ENCODE assay signal across 9 cellular contexts in genomic region chr10:124388823-124389612, GRCh38. TPM values are rescaled to one million over a fixed set of nuclear protein-coding genes. Genes with fewer than 3 reads are reported as not detected.
A peak's percentile ranks its signal among the peaks of the same experiment; 100 is the strongest.
DNase-seq lines count a peak whose midpoint lies in the region; ATAC-seq, FAIRE-seq and TF ChIP-seq lines count a peak whose summit lies in the region.
"Had no signal": no experiment of that assay in that cellular context is flagged by ENCODE, and none has a peak within 500 bp of the region (broad histone marks: within the 10 kb centered on the region; RNA-seq: fewer than 3 reads in every experiment).

No MANE protein-coding gene starts in this region.

- TF ChIP-seq CTCF in CD14-positive monocyte (IDR thresholded peaks at IDR 0.05) (peak; percentile 91), endothelial cell of umbilical vein (IDR thresholded peaks at IDR 0.05; ENCODE audit: extremely low read depth in 1 of 2, insufficient read depth in 1 of 2, low read depth in 1 of 2, low read length in 2 of 2) (peak; percentile 89 to 95)

- H4K20me1 ChIP-seq in endothelial cell of umbilical vein (replicated peaks; ENCODE audit: control insufficient read depth, extremely low read depth, insufficient read depth, low read length): no peaks in the 10 kb centered on the region

- peak overlapping the region; percentile 24 to 36 (median 29) for H3K4me3 ChIP-seq in endothelial cell of umbilical vein (replicated peaks in 1 of 3; ENCODE audit: insufficient read depth in 1 of 3, low read depth in 1 of 3, low read length in 3 of 3)

- intact Hi-C loops in CD14-positive monocyte (cut with micrococcal nuclease) (loop anchor here (1.0 to 10.0 kb wide), 5 partner anchors 94 to 395 kb away; partner anchors contain the start of gene CHST15 (in 1 of the 2)), endothelial cell of umbilical vein (cut with micrococcal nuclease) (loop anchor here (1.0 to 5.0 kb wide), 7 partner anchors 127 to 807 kb away; no protein-coding TSS in a partner anchor)

- H3K4me1 Mint-ChIP-seq in CD14-positive monocyte: peaks cover 6% of the 10 kb centered on the region

- no peaks in the 10 kb centered on the region for H3K4me1 ChIP-seq in endothelial cell of umbilical vein (ENCODE audit: control insufficient read depth, extremely low read depth, insufficient read depth, low read length)

- H3K9ac ChIP-seq in endothelial cell of umbilical vein (replicated peaks; ENCODE audit: extremely low read depth, insufficient read depth, low read length): no peak overlapping the region

- no TSS peak for BruUV-seq in endothelial cell of umbilical vein (replicated peaks; lab: Mats Ljungman, UMichigan)

- peak; percentile 83 for FAIRE-seq in endothelial cell of umbilical vein (lab: Jason Lieb, UNC)
- FAIRE-seq: colon had no signal

- no peaks in the 10 kb centered on the region for H3K9me1 ChIP-seq in endothelial cell of umbilical vein (replicated peaks; ENCODE audit: control insufficient read depth, extremely low read depth, insufficient read depth, low read length)

- H3K4me3 Mint-ChIP-seq in CD14-positive monocyte: peak overlapping the region; percentile 52 to 55

- no peaks in the 10 kb centered on the region for H3K36me3 Mint-ChIP-seq in CD14-positive monocyte

- peak; percentile 89 for ATAC-seq in GM19351 (IDR thresholded peaks at IDR 0.05; ENCODE audit: unreplicated experiment)
- ATAC-seq in HG03460 (IDR thresholded peaks at IDR 0.05; ENCODE audit: unreplicated experiment): peak; percentile 94

- dilution Hi-C loops in endothelial cell of umbilical vein (cut with MboI; ENCODE audit: extremely low pct_ligation_motif_present, low sequenced_read_pairs): no loop called here

- no peaks in the 10 kb centered on the region for H3K27me3 ChIP-seq in endothelial cell of umbilical vein (ENCODE audit: control insufficient read depth in 2 of 2, insufficient read depth in 2 of 2, low read length in 2 of 2)

- no peaks in the 10 kb centered on the region for H3K36me3 ChIP-seq in endothelial cell of umbilical vein (ENCODE audit: control insufficient read depth in 2 of 2, extremely low read depth in 1 of 2, insufficient read depth in 2 of 2, low read length in 2 of 2)

- CTCF ChIA-PET in endothelial cell of umbilical vein (lab: Charles Lee): interaction anchor here (0.5 to 17.2 kb wide), 81 partner anchors 9 to 1381 kb away, joined by 3 to 691 read pairs (median 5); partner anchors contain the start of genes CHST15, LHPP and OAT

- peak overlapping the region in 3 of 7 donors; percentile 22 to 71 (median 57) for H3K27ac Mint-ChIP-seq in CD14-positive monocyte

- H2AFZ ChIP-seq in endothelial cell of umbilical vein (ENCODE audit: low read depth, low read length): peak overlapping the region; percentile 99

- no peak overlapping the region for H3K27ac ChIP-seq in endothelial cell of umbilical vein (ENCODE audit: insufficient read depth, low read depth, low read length)

- no peaks in the 10 kb centered on the region for H3K9me3 ChIP-seq in endothelial cell of umbilical vein (replicated peaks; ENCODE audit: control insufficient read depth, insufficient read depth, low read length)

- H3K79me2 ChIP-seq in endothelial cell of umbilical vein (ENCODE audit: control insufficient read depth, insufficient read depth, low read length): no peaks in the 10 kb centered on the region

- peaks cover 2 to 12% (median 4%) of the 10 kb centered on the region in 7 donors for H3K9me3 Mint-ChIP-seq in CD14-positive monocyte

- DNase-seq in CD14-positive monocyte (ENCODE audit: low spot score) (peak; percentile 86), NOMO-1 (lab: John Stamatoyannopoulos, UW; ENCODE audit: unreplicated experiment in 2 of 2) (peak; percentile 66 to 81), activated T-cell treated with anti-CD3 and anti-CD28 coated beads for 1 hour (ENCODE audit: low read depth) (peak; percentile 95), endothelial cell of umbilical vein (ENCODE audit: low read depth, low spot score) (peak; percentile 83), midbrain (lab: John Stamatoyannopoulos, UW) (peak; percentile 86)
- DNase-seq in stimulated activated CD8-positive, alpha-beta memory T cell treated with anti-CD3 and anti-CD28 coated beads, Interleukin-15, amount 100 ng/mL, for 1 hour (ENCODE audit: low read depth): peak; percentile 86

- TF ChIP-seq POLR2A in endothelial cell of umbilical vein (IDR thresholded peaks at IDR 0.05; ENCODE audit: low read depth, low read length): no peak

- peaks cover 5 to 25% (median 18%) of the 10 kb centered on the region in 3 donors for H3K27me3 Mint-ChIP-seq in CD14-positive monocyte (ENCODE audit: low read depth in 3 of 3)

- H3K4me2 ChIP-seq in endothelial cell of umbilical vein (ENCODE audit: insufficient read depth, low read length): peak overlapping the region; percentile 82

- POLR2A ChIA-PET in endothelial cell of umbilical vein (lab: Charles Lee): interaction anchor here (0.9 kb wide), 1 partner anchor 395 kb away, joined by 3 read pairs; no protein-coding TSS in a partner anchor

TF ChIP-seq in endothelial cell of umbilical vein, 7 proteins besides CTCF, POLR2A, EP300 and RAD21:
- TF ChIP-seq JUN (IDR thresholded peaks at IDR 0.05; ENCODE audit: borderline replicate concordance, insufficient read depth, insufficient read length, low read depth) (no peak), GATA2 (IDR thresholded peaks at IDR 0.05; ENCODE audit: insufficient read depth, insufficient read length, low read depth, low read length) (no peak), EZH2 (IDR thresholded peaks at IDR 0.05; ENCODE audit: borderline replicate concordance, low read depth, low read length, severe bottlenecking) (no peak), POLR2AphosphoS5 (IDR thresholded peaks at IDR 0.05; ENCODE audit: insufficient read depth, low read depth, low read length) (no peak), MYC (IDR thresholded peaks at IDR 0.05; ENCODE audit: low read depth, low read length) (no peak), FOS (IDR thresholded peaks at IDR 0.05; ENCODE audit: borderline replicate concordance, insufficient read depth, low read length) (no peak)
- TF ChIP-seq, protein P1, sequence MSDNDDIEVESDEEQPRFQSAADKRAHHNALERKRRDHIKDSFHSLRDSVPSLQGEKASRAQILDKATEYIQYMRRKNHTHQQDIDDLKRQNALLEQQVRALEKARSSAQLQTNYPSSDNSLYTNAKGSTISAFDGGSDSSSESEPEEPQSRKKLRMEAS (IDR thresholded peaks at IDR 0.05; ENCODE audit: insufficient read depth, insufficient read length): no peak

RNA-seq across cellular contexts. Expression of gene OAT, which starts 29.7 kb away (rescaled TPM):
- polyA plus RNA-seq in CD14-positive monocyte (10 to 100 TPM; 87.3 to 89.6 TPM), endothelial cell of umbilical vein (56.5 and 69.9 TPM in 2 replicates)
- total RNA-seq in endothelial cell of umbilical vein: 90.1 and 90.8 TPM in 2 replicates
- 76.8 and 77.8 TPM in 2 replicates for polyA plus RNA-seq in endothelial cell of umbilical vein (2011; cell fraction: cytosol; rRNA removed)
- polyA plus RNA-seq in endothelial cell of umbilical vein (2011; cell fraction: nucleus; rRNA removed): 47.5 and 64.4 TPM in 2 replicates
- polyA plus RNA-seq in endothelial cell of umbilical vein (2012): 122 and 125 TPM in 2 replicates
- 90.8 and 95.9 TPM in 2 replicates for polyA minus RNA-seq in endothelial cell of umbilical vein
- 13.0 TPM for polyA minus RNA-seq in endothelial cell of umbilical vein (2011; cell fraction: cytosol; rRNA and poly(A)+ RNA removed)
- polyA minus RNA-seq in endothelial cell of umbilical vein (2011; cell fraction: nucleus; rRNA and poly(A)+ RNA removed): 28.3 and 31.5 TPM in 2 replicates
